ENCODE assay signal across 9 cellular contexts in the genomic region with DNA sequence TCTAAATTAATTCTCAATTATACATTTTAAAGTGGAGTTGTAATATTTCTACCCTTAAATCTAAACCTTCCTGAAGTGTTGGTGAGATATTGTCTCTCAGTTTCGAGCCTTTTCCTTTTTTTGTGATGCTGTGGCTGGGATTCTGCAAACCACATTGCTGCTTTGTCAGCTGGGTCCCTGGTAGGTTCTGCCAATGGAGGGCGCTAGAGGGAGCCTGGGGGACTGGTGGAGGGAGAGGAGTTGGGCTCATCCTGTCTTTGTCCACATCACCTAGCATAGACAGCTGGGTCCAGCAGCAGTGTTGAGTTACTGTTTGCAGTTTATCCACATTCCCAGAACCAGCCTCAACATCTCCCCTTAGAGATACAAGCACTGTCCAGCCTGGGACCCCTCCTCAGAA. TPM values are rescaled to one million over a fixed set of nuclear protein-coding genes. Genes with fewer than 3 reads are reported as not detected.
DNase-seq lines count a peak whose midpoint lies in the region; ATAC-seq and TF ChIP-seq lines count a peak whose summit lies in the region.
"Had no signal": no experiment of that assay in that cellular context is flagged by ENCODE, and none has a peak within 500 bp of the region (broad histone marks: within the 10 kb centered on the region; RNA-seq: fewer than 3 reads in every experiment).

No MANE protein-coding gene starts in this region.

- no peak overlapping the region for H3K4me3 ChIP-seq in AG04450 (ENCODE audit: low read depth, low read length)
- no peak overlapping the region for H3K4me3 ChIP-seq in Panc1 (ENCODE audit: low read depth in 2 of 2, low read length in 2 of 2)
- no peak overlapping the region for H3K4me3 ChIP-seq in fibroblast of the aortic adventitia (ENCODE audit: low read depth, low read length)
- no peak overlapping the region for H3K4me3 ChIP-seq in vagina

- H3K27ac ChIP-seq in AG04450 (ENCODE audit: low read depth, low read length) (no peak overlapping the region), Panc1 (ENCODE audit: low read length) (no peak overlapping the region), vagina (no peak overlapping the region)

- intact Hi-C loops in Panc1 (cut with micrococcal nuclease; ENCODE audit: unreplicated experiment) = no loop called here
- intact Hi-C loops in vagina (cut with DNase I) = no loop called here

- POLR2A ChIA-PET in AG04450 (lab: Yijun Ruan, JAX) (interaction anchor here (1.9 kb wide), 1 partner anchor 13 kb away, joined by 5 read pairs; no protein-coding TSS in a partner anchor), Panc1 (lab: Charles Lee) (no interaction called here)

- ATAC-seq in Panc1 (no peak), GM19328 (IDR thresholded peaks at IDR 0.05; ENCODE audit: unreplicated experiment) (no peak), HG02852 (IDR thresholded peaks at IDR 0.05; ENCODE audit: unreplicated experiment) (no peak)

- DNase-seq in AG04450 (ENCODE audit: low read depth, low spot score) (no peak), ELR (ENCODE audit: low read depth) (peak; percentile 60), Panc1 (ENCODE audit: low read depth, low spot score) (no peak), fibroblast of the aortic adventitia (ENCODE audit: low read depth) (no peak), vagina (ENCODE audit: extremely low spot score in 2 of 2) (no peak), NCI-H2171 treated with DMSO at 0.1 percent for 48 hours (lab: John Stamatoyannopoulos, UW) (no peak)
- DNase-seq: effector memory CD4-positive, alpha-beta T cell had no signal

- in situ Hi-C loops in Panc1 (cut with HindIII; ENCODE audit: low pct_unique_long_range_greater_than_20kb, low sequenced_read_pairs) = no loop called here

- H3K4me1 ChIP-seq in Panc1 (ENCODE audit: control insufficient read depth, insufficient read depth, low read length) (no peaks in the 10 kb centered on the region), vagina (peaks cover 8% of the 10 kb centered on the region)

- CTCF ChIA-PET in AG04450 (lab: Charles Lee) (interaction anchor here (1.1 to 2.7 kb wide), 6 partner anchors 10 to 177 kb away, joined by 4 to 14 read pairs (median 6); no protein-coding TSS in a partner anchor), Panc1 (lab: Charles Lee) (no interaction called here)

- TF ChIP-seq POLR2A in vagina (IDR thresholded peaks at IDR 0.05) = no peak

- BruUV-seq in Panc1 (replicated peaks; lab: Mats Ljungman, UMichigan) = no TSS peak

- no peaks in the 10 kb centered on the region for H3K36me3 ChIP-seq in Panc1 (ENCODE audit: control insufficient read depth, insufficient read depth, low read length)
- H3K36me3 ChIP-seq in vagina = no peaks in the 10 kb centered on the region

- H3K9me3 ChIP-seq in AG04450 (ENCODE audit: control insufficient read depth, insufficient read depth, low read length) (no peaks in the 10 kb centered on the region), Panc1 (ENCODE audit: control insufficient read depth, insufficient read depth, low read depth, low read length) (no peaks in the 10 kb centered on the region), vagina (no peaks in the 10 kb centered on the region)

- H3K27me3 ChIP-seq in AG04450 (ENCODE audit: control insufficient read depth, insufficient read depth, low read length) = no peaks in the 10 kb centered on the region
- H3K27me3 ChIP-seq in Panc1 (ENCODE audit: control insufficient read depth, insufficient read depth, low read length) = peaks cover 2% of the 10 kb centered on the region
- no peaks in the 10 kb centered on the region for H3K27me3 ChIP-seq in vagina

- peak; percentile 45; the same call in 1 of the 2 replicates for TF ChIP-seq CTCF in AG04450 (IDR thresholded peaks at IDR 0.05; ENCODE audit: low read depth, low read length)
- peak; percentile 21 for TF ChIP-seq CTCF in Panc1 (IDR thresholded peaks at IDR 0.05)
- TF ChIP-seq CTCF in fibroblast of the aortic adventitia (IDR thresholded peaks at IDR 0.05; ENCODE audit: insufficient read depth, low read length) = peak; percentile 39
- TF ChIP-seq CTCF in vagina (IDR thresholded peaks at IDR 0.05) = no peak

RNA-seq across cellular contexts. Expression of a gene that starts 41.0 kb away (rescaled TPM):
- 9.1 and 10.0 TPM in 2 replicates for polyA plus RNA-seq in AG04450 (2011; rRNA removed)
- 11.1 and 11.9 TPM in 2 replicates for polyA minus RNA-seq in AG04450 (2011; rRNA and poly(A)+ RNA removed)
- total RNA-seq in Panc1 (2021; ENCODE audit: unreplicated experiment) (10.9 TPM), fibroblast of the aortic adventitia (ENCODE audit: low replicate concordance) (8.0 and 11.8 TPM in 2 replicates), vagina (10.6 TPM)
- polyA plus RNA-seq in Panc1 (2012; ENCODE audit: insufficient read length) = 5.2 TPM

Comparison
In these comparisons a context has a peak if more than half of its experiments do, and no peak if none do; other contexts are left out.
1. CTCF ChIP-seq: peak in AG04450 (single experiment), Panc1 (single experiment) and fibroblast of the aortic adventitia (single experiment); none in vagina (0 of 3).